11 cellular contexts compared by ENCODE assay signal in genomic region chr3:172152294-172152649, GRCh38.
DNase-seq lines count a peak whose midpoint lies in the region; ATAC-seq and TF ChIP-seq lines count a peak whose summit lies in the region.
"Had no signal": no experiment of that assay in that cellular context is flagged by ENCODE, and none has a peak within 500 bp of the region (broad histone marks: within the 10 kb centered on the region; RNA-seq: fewer than 3 reads in every experiment).

No MANE protein-coding gene starts in this region.

- H3K9me3 ChIP-seq in T-helper 17 cell (ENCODE audit: control insufficient read depth, low read length, poor library complexity, severe bottlenecking), result no peaks in the 10 kb centered on the region
- H3K9me3 ChIP-seq in hepatocyte (ENCODE audit: low read depth), result no peaks in the 10 kb centered on the region
- H3K9me3 ChIP-seq in psoas muscle, result no peaks in the 10 kb centered on the region
- H3K9me3 ChIP-seq: ovary had no signal

- intact Hi-C loops in psoas muscle (cut with DNase I), result loop anchor here in 1 of 2 donors (2.0 to 5.0 kb wide), 3 partner anchors 21 to 110 kb away; no protein-coding TSS in a partner anchor

- peaks cover 86% of the 10 kb centered on the region for H3K79me2 ChIP-seq in hepatocyte

- H2AFZ ChIP-seq in hepatocyte, result no peak overlapping the region

- no peaks in the 10 kb centered on the region for H3K9me2 ChIP-seq in hepatocyte (replicated peaks; ENCODE audit: insufficient read depth)

- TF ChIP-seq CTCF in hepatocyte (IDR thresholded peaks at IDR 0.05; ENCODE audit: poor library complexity) (no peak), psoas muscle (IDR thresholded peaks at IDR 0.05) (no peak), GM10248 (IDR thresholded peaks at IDR 0.05; ENCODE audit: control extremely low read depth, extremely low read depth, low read depth, missing control alignments) (no peak)

- no peak overlapping the region for H3K4me3 Mint-ChIP-seq in T-helper 17 cell

- CTCF ChIA-PET in GM10248 (lab: Yijun Ruan, JAX), result interaction anchor here (1.6 kb wide), 1 partner anchor 47 kb away, joined by 4 read pairs; no protein-coding TSS in a partner anchor

- H3K4me3 ChIP-seq in hepatocyte (no peak overlapping the region), psoas muscle (peak overlapping the region; percentile 45)
- H3K4me3 ChIP-seq: ovary had no signal

- H3K36me3 ChIP-seq in hepatocyte (replicated peaks; ENCODE audit: insufficient read depth, low read depth) (no peaks in the 10 kb centered on the region), psoas muscle (ENCODE audit: insufficient read depth in 1 of 2, low read depth in 1 of 2) (no peaks in the 10 kb centered on the region)
- H3K36me3 ChIP-seq: ovary had no signal

- H4K20me1 ChIP-seq in hepatocyte (ENCODE audit: insufficient read depth, poor library complexity, severe bottlenecking), result no peaks in the 10 kb centered on the region

- POLR2A ChIA-PET in GM10248 (lab: Yijun Ruan, JAX), result no interaction called here

- H3K27ac Mint-ChIP-seq in T-helper 17 cell, result peak overlapping the region; percentile 88

- peaks cover 35% of the 10 kb centered on the region for H3K4me1 ChIP-seq in hepatocyte (ENCODE audit: insufficient read depth)
- H3K4me1 ChIP-seq in psoas muscle, result peaks cover 83% of the 10 kb centered on the region

- H3K4me2 ChIP-seq in hepatocyte, result no peak overlapping the region

- WGBS in hepatocyte (ENCODE audit: low lambda C conversion rate, missing lambda C conversion rate), result 89% methylated on average over 5 of the region's 5 CpGs
- WGBS in psoas muscle, 3 donors, result 58 to 72% (median 61%) methylated on average over 5 of the region's 5 CpGs

- peaks cover 33% of the 10 kb centered on the region for H3K4me1 Mint-ChIP-seq in T-helper 17 cell

- H3K36me3 Mint-ChIP-seq in T-helper 17 cell (ENCODE audit: low read depth), result peaks cover 2% of the 10 kb centered on the region

- H3K27me3 ChIP-seq in hepatocyte, result no peaks in the 10 kb centered on the region
- no peaks in the 10 kb centered on the region for H3K27me3 ChIP-seq in psoas muscle (ENCODE audit: insufficient read depth in 3 of 3, low read length in 2 of 3)
- H3K27me3 ChIP-seq: ovary had no signal

- ATAC-seq in T-helper 17 cell, result no peak
- ATAC-seq in psoas muscle, result no peak

- no peaks in the 10 kb centered on the region for H3K27me3 Mint-ChIP-seq in T-helper 17 cell

- peak overlapping the region; percentile 93 for H3K27ac ChIP-seq in hepatocyte
- peak overlapping the region; percentile 91 for H3K27ac ChIP-seq in psoas muscle
- H3K27ac ChIP-seq: C4-2B had no signal

- DNase-seq in GF-D8 (lab: John Stamatoyannopoulos, UW) (peak; percentile 14), T-helper 17 cell (no peak), hepatocyte (ENCODE audit: low spot score) (no peak), psoas muscle (no peak), mesenteric fat pad (ENCODE audit: low spot score) (no peak), T1000 (lab: John Stamatoyannopoulos, UW) (no peak), GM10248 (ENCODE audit: extremely low spot score) (no peak)
- no peak for DNase-seq in activated CD4-positive, CD25-positive, alpha-beta regulatory T cell treated with anti-CD3 and anti-CD28 coated beads, Interleukin-2, amount 50 U/mL, for 72 hours
- DNase-seq: NCI-H1694, ovary had no signal
